8 cellular contexts compared by ENCODE assay signal in the genomic region with DNA sequence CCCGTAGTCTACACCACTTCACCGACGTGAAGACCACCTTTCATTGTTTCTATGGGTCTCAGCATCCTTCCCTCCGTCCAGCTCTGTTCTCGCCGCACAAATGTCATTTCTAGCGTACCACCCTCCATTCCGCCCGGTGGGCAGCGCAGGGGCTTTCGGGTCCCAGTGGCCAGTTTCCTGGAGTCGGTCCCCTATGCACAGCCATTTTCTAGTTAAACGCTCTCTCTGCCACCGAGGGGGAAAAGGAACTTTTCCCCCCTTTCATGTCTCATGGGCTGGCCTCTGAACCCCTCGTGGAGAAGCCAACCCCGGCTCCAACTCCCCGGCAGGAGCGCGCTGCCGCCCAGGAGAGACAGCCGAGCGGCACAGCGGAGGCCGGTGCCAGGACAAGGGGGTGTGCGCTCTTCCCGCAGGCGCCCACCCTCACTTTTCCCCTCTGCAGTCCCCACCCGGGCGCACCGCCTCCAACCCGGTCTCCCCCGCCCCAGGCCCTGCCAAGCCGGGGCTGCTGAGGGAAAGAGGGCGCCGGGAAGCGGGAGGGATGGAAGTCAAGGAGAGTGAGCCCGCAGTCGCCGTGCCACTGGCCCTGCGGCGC. TPM values are rescaled to one million over a fixed set of nuclear protein-coding genes. Genes with fewer than 3 reads are reported as not detected.
A peak's percentile ranks its signal among the peaks of the same experiment; 100 is the strongest.
DNase-seq lines count a peak whose midpoint lies in the region; ATAC-seq, FAIRE-seq and TF ChIP-seq lines count a peak whose summit lies in the region.

No MANE protein-coding gene starts in this region.

- H3K27ac ChIP-seq in cingulate gyrus (ENCODE audit: low read depth, low read length) (peak overlapping the region; percentile 81), vagina (peak overlapping the region; percentile 92)

- peak; percentile 17 for ATAC-seq in GM21717 (IDR thresholded peaks at IDR 0.05; ENCODE audit: unreplicated experiment)

- TF ChIP-seq POLR2A in NB4 (IDR thresholded peaks at IDR 0.05; ENCODE audit: extremely low read depth, insufficient read length) (no peak), vagina (IDR thresholded peaks at IDR 0.05) (no peak)

- peaks cover 17% of the 10 kb centered on the region; the same call in 1 of the 2 replicates for H3K4me1 ChIP-seq in ES-I3 (ENCODE audit: insufficient read depth, low read length)
- H3K4me1 ChIP-seq in mononuclear cell (ENCODE audit: insufficient read depth, low read length), result peaks cover 25% of the 10 kb centered on the region
- peaks cover 33% of the 10 kb centered on the region for H3K4me1 ChIP-seq in vagina

- no peak for TF ChIP-seq CTCF in NB4 (IDR thresholded peaks at IDR 0.05; ENCODE audit: low read depth, low read length)
- TF ChIP-seq CTCF in vagina (IDR thresholded peaks at IDR 0.05), result no peak

- no peak for FAIRE-seq in RCC 7860 (lab: Jason Lieb, UNC)

- DNase-seq in NB4 (ENCODE audit: low read depth) (no peak), vagina (ENCODE audit: extremely low spot score in 2 of 2) (no peak), RCC 7860 (ENCODE audit: low spot score) (no peak)
- no peak for DNase-seq in stimulated activated naive CD4-positive, alpha-beta T cell (lab: John Stamatoyannopoulos, UW)

- H3K9me3 ChIP-seq in ES-I3 (ENCODE audit: control insufficient read depth, insufficient read depth, low read length) (no peaks in the 10 kb centered on the region), mononuclear cell (ENCODE audit: low read depth, low read length) (no peaks in the 10 kb centered on the region), vagina (no peaks in the 10 kb centered on the region)

- intact Hi-C loops in vagina (cut with DNase I), result loop anchor here (5.0 kb wide), 2 partner anchors 236 to 286 kb away; no protein-coding TSS in a partner anchor

- peak overlapping the region; percentile 63 for H3K4me3 ChIP-seq in NB4 (ENCODE audit: low read depth, low read length)
- H3K4me3 ChIP-seq in mononuclear cell (ENCODE audit: low read length), result peak overlapping the region; percentile 40
- peak overlapping the region; percentile 91 to 95 for H3K4me3 ChIP-seq in vagina

- no peaks in the 10 kb centered on the region for H3K36me3 ChIP-seq in ES-I3 (ENCODE audit: insufficient read depth, low read length)
- no peaks in the 10 kb centered on the region for H3K36me3 ChIP-seq in vagina

- peak overlapping the region; percentile 78 for H3K9ac ChIP-seq in ES-I3 (ENCODE audit: low read depth, low read length)

- H3K27me3 ChIP-seq in mononuclear cell (ENCODE audit: insufficient read depth, low read length) (peaks cover 60% of the 10 kb centered on the region), vagina (no peaks in the 10 kb centered on the region)

RNA-seq across cellular contexts. Expression of a gene that starts 0.7 kb away (rescaled TPM):
- 3.7 TPM for total RNA-seq in mononuclear cell
- 68.8 TPM for total RNA-seq in vagina

RNA-seq across cellular contexts. Expression of a gene that starts 43.1 kb away (rescaled TPM):
- total RNA-seq in mononuclear cell (not detected), vagina (174 TPM)

Comparison
In these comparisons a context has a peak if more than half of its experiments do, and no peak if none do; other contexts are left out.
1. H3K4me3 ChIP-seq: peak in every context shown above with its lines; median percentile 93 in vagina; 63 in NB4; 40 in mononuclear cell.
2. RNA of a gene that starts 0.7 kb away (total RNA-seq): 68.8 TPM in vagina (single experiment); 3.7 TPM in mononuclear cell (single experiment); every median in the first group is over 10 times any median in the second.
3. RNA of a gene that starts 43.1 kb away (total RNA-seq): 174 TPM in vagina (single experiment); not detected in mononuclear cell (single experiment); every median in the first group is over 100 times any median in the second.